13 cellular contexts compared by ENCODE assay signal in genomic region chr9:36993933-36994764, GRCh38. TPM values are rescaled to one million over a fixed set of nuclear protein-coding genes. Genes with fewer than 3 reads are reported as not detected.
A peak's percentile ranks its signal among the peaks of the same experiment; 100 is the strongest.
DNase-seq lines count a peak whose midpoint lies in the region; ATAC-seq, FAIRE-seq and TF ChIP-seq lines count a peak whose summit lies in the region.
"Had no signal": no experiment of that assay in that cellular context is flagged by ENCODE, and none has a peak within 500 bp of the region (broad histone marks: within the 10 kb centered on the region; RNA-seq: fewer than 3 reads in every experiment).

No MANE protein-coding gene starts in this region.

- TF ChIP-seq EP300 in GM12878 (IDR thresholded peaks at IDR 0.05; ENCODE audit: borderline replicate concordance in 1 of 2, control insufficient read depth in 1 of 2, low read depth in 2 of 2, low read length in 2 of 2) = peak; percentile 90 to 98

- peaks cover 22 to 33% of the 10 kb centered on the region in 2 experiments; a peak in 3 of 4 replicates for H3K36me3 ChIP-seq in GM12878 (ENCODE audit: control insufficient read depth in 2 of 2, insufficient read depth in 2 of 2, low read length in 1 of 2)

- CTCF ChIA-PET in GM12878 (lab: Yijun Ruan, JAX) = interaction anchor here (0.6 to 7.0 kb wide), 16 partner anchors 11 to 420 kb away, joined by 3 to 60 read pairs (median 4); partner anchors contain the start of gene PAX5

- RAD21 ChIA-PET in GM12878 (lab: Charles Lee; ENCODE audit: unreplicated experiment) = interaction anchor here (0.6 to 6.3 kb wide), 13 partner anchors 10 to 415 kb away, joined by 3 to 46 read pairs (median 4); no protein-coding TSS in a partner anchor

- peak; percentile 13; the same call in 1 of the 2 replicates for TF ChIP-seq RAD21 in GM12878 (IDR thresholded peaks at IDR 0.05; ENCODE audit: insufficient read depth, low read depth, low read length)

- H3K9ac ChIP-seq in GM12878 (ENCODE audit: control insufficient read depth, insufficient read depth, low read length) = peak overlapping the region; percentile 83

- H3K4me3 ChIP-seq in GM12878 = peak overlapping the region; percentile 56; the same call in 1 of the 2 replicates

- ATAC-seq in GM18498 (IDR thresholded peaks at IDR 0.05; ENCODE audit: unreplicated experiment) (peak; percentile 63), GM19468 (IDR thresholded peaks at IDR 0.05; ENCODE audit: extremely low read depth, unreplicated experiment) (peak; percentile 24), HG03064 (IDR thresholded peaks at IDR 0.05; ENCODE audit: low read depth, unreplicated experiment) (peak; percentile 54), GM12878 (peak; percentile 82)
- ATAC-seq in activated naive CD4-positive, alpha-beta T cell treated with anti-CD3 and anti-CD28 coated beads, Interleukin-2, amount 50 U/mL, for 72 hours = no peak
- ATAC-seq: left ventricle myocardium superior had no signal

- H3K27ac Mint-ChIP-seq in activated naive CD4-positive, alpha-beta T cell treated with anti-CD3 and anti-CD28 coated beads, Interleukin-2, amount 50 U/mL, for 72 hours = no peak overlapping the region

- no peaks in the 10 kb centered on the region for H4K20me1 ChIP-seq in GM12878 (ENCODE audit: control insufficient read depth, insufficient read depth)

- DNase-seq in GM12878 (ENCODE audit: low read depth, low spot score) (peak; percentile 86), T-helper 2 cell (no peak), NCI-H128 (lab: John Stamatoyannopoulos, UW; ENCODE audit: unreplicated experiment) (no peak), NCI-H2227 (lab: John Stamatoyannopoulos, UW; ENCODE audit: unreplicated experiment) (no peak)
- DNase-seq in activated naive CD4-positive, alpha-beta T cell treated with anti-CD3 and anti-CD28 coated beads, Interleukin-2, amount 50 U/mL, for 72 hours (ENCODE audit: low spot score in 2 of 2) = no peak
- DNase-seq: aorta, left ventricle myocardium superior, NCI-H446, substantia nigra had no signal

- TF ChIP-seq CTCF in GM12878 (IDR thresholded peaks at IDR 0.05 in 2 of 3, conservative IDR thresholded peaks at IDR 0.05 in 1 of 3; ENCODE audit: control insufficient read depth in 2 of 3, extremely low read depth in 1 of 3, insufficient read depth in 1 of 3, low read depth in 3 of 3, low read length in 3 of 3) = no peak

- peaks cover 12 to 23% of the 10 kb centered on the region in 2 donors for H3K36me3 Mint-ChIP-seq in activated naive CD4-positive, alpha-beta T cell treated with anti-CD3 and anti-CD28 coated beads, Interleukin-2, amount 50 U/mL, for 72 hours

- H3K4me1 ChIP-seq in GM12878 (ENCODE audit: control insufficient read depth, insufficient read depth, low read length) = peaks cover 78% of the 10 kb centered on the region

- peaks cover 7% of the 10 kb centered on the region; the same call in 2 of the 3 replicates for H3K9me3 ChIP-seq in GM12878 (replicated peaks; ENCODE audit: control insufficient read depth, insufficient read depth, low read length)

- POLR2A ChIA-PET in GM12878 (lab: Charles Lee) = interaction anchor here (0.6 to 4.7 kb wide), 12 partner anchors 10 to 408 kb away, joined by 3 to 27 read pairs (median 4); no protein-coding TSS in a partner anchor

- TSS peak; percentile 92 for BruUV-seq in GM12878 (replicated peaks; lab: Mats Ljungman, UMichigan)

- 4% methylated on average over 19 of the region's 19 CpGs for WGBS in GM12878 (ENCODE audit: insufficient coverage, insufficient replicate concordance, low lambda C conversion rate, missing lambda C conversion rate)

- H2AFZ ChIP-seq in GM12878 (ENCODE audit: control insufficient read depth, low read depth, low read length) = no peak overlapping the region

- peaks cover 10 to 11% of the 10 kb centered on the region in 2 donors for H3K9me3 Mint-ChIP-seq in activated naive CD4-positive, alpha-beta T cell treated with anti-CD3 and anti-CD28 coated beads, Interleukin-2, amount 50 U/mL, for 72 hours

- peaks cover 95% of the 10 kb centered on the region for H3K79me2 ChIP-seq in GM12878 (ENCODE audit: control insufficient read depth, insufficient read depth, low read length)

- SMC1A ChIA-PET in GM12878 (lab: Charles Lee; ENCODE audit: uncharacterized antibody, unreplicated experiment) = interaction anchor here (0.7 to 3.3 kb wide), 13 partner anchors 10 to 417 kb away, joined by 3 to 12 read pairs (median 4); no protein-coding TSS in a partner anchor

- H3K4me2 ChIP-seq in GM12878 (ENCODE audit: control insufficient read depth, insufficient read depth) = peak overlapping the region; percentile 95

- intact Hi-C loops in GM12878 (cut with micrococcal nuclease; ENCODE audit: unreplicated experiment) = loop anchor here (2.0 to 10.0 kb wide), 4 partner anchors 33 to 415 kb away; no protein-coding TSS in a partner anchor

- in situ Hi-C loops in GM12878 (cut with MboI) = no loop called here

- 0 out of 2 replicates have a peak, but pooled peaks have one; percentile 71 for TF ChIP-seq POLR2A in GM12878 (IDR thresholded peaks at IDR 0.05; ENCODE audit: low read depth, low read length)

- peak overlapping the region; percentile 93 for H3K27ac ChIP-seq in GM12878 (ENCODE audit: control insufficient read depth, insufficient read depth)

- no peaks in the 10 kb centered on the region for H3K27me3 ChIP-seq in GM12878 (replicated peaks in 1 of 2; ENCODE audit: control insufficient read depth in 2 of 2, insufficient read depth in 2 of 2, low read length in 1 of 2)

- no peak for FAIRE-seq in GM12878 (lab: Jason Lieb, UNC)
- FAIRE-seq: D721Med had no signal

TF ChIP-seq in GM12878, 131 proteins besides CTCF, POLR2A, EP300 and RAD21 (continues in another document):
- TF ChIP-seq KDM1A (IDR thresholded peaks at IDR 0.05; ENCODE audit: borderline replicate concordance) (no peak), MEF2A (IDR thresholded peaks at IDR 0.05; ENCODE audit: insufficient read depth, low read depth, low read length) (peak; percentile 86), BCL11A (IDR thresholded peaks at IDR 0.05; ENCODE audit: low read depth, low read length) (peak; percentile 97), RELA (IDR thresholded peaks at IDR 0.05; ENCODE audit: borderline replicate concordance, partially characterized antibody) (peak; percentile 93), SMAD5 (IDR thresholded peaks at IDR 0.05; ENCODE audit: low read depth) (0 out of 2 replicates have a peak, but pooled peaks have one; percentile 58), TCF3 (IDR thresholded peaks at IDR 0.05; ENCODE audit: borderline replicate concordance, insufficient read depth, low read depth, low read length) (peak; percentile 98)
- TF ChIP-seq, protein P1, sequence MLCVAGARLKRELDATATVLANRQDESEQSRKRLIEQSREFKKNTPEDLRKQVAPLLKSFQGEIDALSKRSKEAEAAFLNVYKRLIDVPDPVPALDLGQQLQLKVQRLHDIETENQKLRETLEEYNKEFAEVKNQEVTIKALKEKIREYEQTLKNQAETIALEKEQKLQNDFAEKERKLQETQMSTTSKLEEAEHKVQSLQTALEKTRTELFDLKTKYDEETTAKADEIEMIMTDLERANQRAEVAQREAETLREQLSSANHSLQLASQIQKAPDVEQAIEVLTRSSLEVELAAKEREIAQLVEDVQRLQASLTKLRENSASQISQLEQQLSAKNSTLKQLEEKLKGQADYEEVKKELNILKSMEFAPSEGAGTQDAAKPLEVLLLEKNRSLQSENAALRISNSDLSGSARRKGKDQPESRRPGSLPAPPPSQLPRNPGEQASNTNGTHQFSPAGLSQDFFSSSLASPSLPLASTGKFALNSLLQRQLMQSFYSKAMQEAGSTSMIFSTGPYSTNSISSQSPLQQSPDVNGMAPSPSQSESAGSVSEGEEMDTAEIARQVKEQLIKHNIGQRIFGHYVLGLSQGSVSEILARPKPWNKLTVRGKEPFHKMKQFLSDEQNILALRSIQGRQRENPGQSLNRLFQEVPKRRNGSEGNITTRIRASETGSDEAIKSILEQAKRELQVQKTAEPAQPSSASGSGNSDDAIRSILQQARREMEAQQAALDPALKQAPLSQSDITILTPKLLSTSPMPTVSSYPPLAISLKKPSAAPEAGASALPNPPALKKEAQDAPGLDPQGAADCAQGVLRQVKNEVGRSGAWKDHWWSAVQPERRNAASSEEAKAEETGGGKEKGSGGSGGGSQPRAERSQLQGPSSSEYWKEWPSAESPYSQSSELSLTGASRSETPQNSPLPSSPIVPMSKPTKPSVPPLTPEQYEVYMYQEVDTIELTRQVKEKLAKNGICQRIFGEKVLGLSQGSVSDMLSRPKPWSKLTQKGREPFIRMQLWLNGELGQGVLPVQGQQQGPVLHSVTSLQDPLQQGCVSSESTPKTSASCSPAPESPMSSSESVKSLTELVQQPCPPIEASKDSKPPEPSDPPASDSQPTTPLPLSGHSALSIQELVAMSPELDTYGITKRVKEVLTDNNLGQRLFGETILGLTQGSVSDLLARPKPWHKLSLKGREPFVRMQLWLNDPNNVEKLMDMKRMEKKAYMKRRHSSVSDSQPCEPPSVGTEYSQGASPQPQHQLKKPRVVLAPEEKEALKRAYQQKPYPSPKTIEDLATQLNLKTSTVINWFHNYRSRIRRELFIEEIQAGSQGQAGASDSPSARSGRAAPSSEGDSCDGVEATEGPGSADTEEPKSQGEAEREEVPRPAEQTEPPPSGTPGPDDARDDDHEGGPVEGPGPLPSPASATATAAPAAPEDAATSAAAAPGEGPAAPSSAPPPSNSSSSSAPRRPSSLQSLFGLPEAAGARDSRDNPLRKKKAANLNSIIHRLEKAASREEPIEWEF (IDR thresholded peaks at IDR 0.05; ENCODE audit: insufficient replicate concordance, low read depth, low read length) = peak; percentile 7

RNA-seq across cellular contexts. Expression of gene PAX5, which starts 39.9 kb away (rescaled TPM):
- total RNA-seq in GM12878 (2013; cell fraction: nucleolus; rRNA removed) = 196 and 209 TPM in 2 replicates
- 45.7 and 45.9 TPM in 2 replicates for total RNA-seq in GM12878 (2014; rRNA removed)
- 27.3 and 28.1 TPM in 2 replicates for total RNA-seq in GM12878 (2014; rRNA removed; fragmentation: Illumina TruSeq; extraction: Trizol)
- total RNA-seq in GM12878 (2021) = 118 and 123 TPM in 2 replicates
- 24.5 TPM for polyA plus RNA-seq in GM12878 (2011; ENCODE audit: low read depth)
- polyA plus RNA-seq in GM12878 (2011; rRNA removed) = 12.7 and 23.6 TPM in 2 replicates
- polyA plus RNA-seq in GM12878 (2011; cell fraction: cytosol; rRNA removed) = 26.7 and 29.9 TPM in 2 replicates
- 57.1 and 80.5 TPM in 2 replicates for polyA plus RNA-seq in GM12878 (2011; cell fraction: nucleus; rRNA removed)
- polyA plus RNA-seq in GM12878 (2012) = 41.7 and 47.1 TPM in 2 replicates
- 29.9 and 48.1 TPM in 2 replicates for polyA plus RNA-seq in GM12878 (2014; fragmentation: Illumina TruSeq; extraction: Trizol)
- polyA plus RNA-seq in GM12878 (2014; fragmentation: Nextera tagmentation; extraction: Ambion mirVana) = 1 to 10 TPM; 2.2 to 2.4 TPM
- 36.8 and 44.5 TPM in 2 replicates for polyA plus RNA-seq in GM12878 (2014; rRNA removed)
- 10 to 100 TPM; 31.2 to 32.6 TPM for polyA plus RNA-seq in GM12878 (2016; fragmentation: Nextera tagmentation; extraction: Ambion mirVana)
- 57.6 and 59.1 TPM in 2 replicates for polyA minus RNA-seq in GM12878 (2011; rRNA and poly(A)+ RNA removed)
- polyA minus RNA-seq in GM12878 (2011; cell fraction: cytosol; rRNA and poly(A)+ RNA removed) = 23.0 and 30.2 TPM in 2 replicates
- 66.4 and 122 TPM in 2 replicates for polyA minus RNA-seq in GM12878 (2011; cell fraction: nucleus; rRNA and poly(A)+ RNA removed)
- total RNA-seq in activated naive CD4-positive, alpha-beta T cell treated with anti-CD3 and anti-CD28 coated beads, Interleukin-2, amount 50 U/mL, for 72 hours = 1 to 10 TPM in 1 of 2 donors, under 1 TPM in 1; 0.61 to 1.8 TPM
- total RNA-seq: left ventricle myocardium superior had no signal

Comparison
In these comparisons a context has a peak if more than half of its experiments do, and no peak if none do; other contexts are left out.
1. ATAC-seq: peak in GM18498 (single experiment), GM19468 (single experiment), HG03064 (single experiment) and GM12878 (single experiment); none in activated naive CD4-positive, alpha-beta T cell treated with anti-CD3 and anti-CD28 coated beads, Interleukin-2, amount 50 U/mL, for 72 hours (0 of 2).
2. RNA of gene PAX5, which starts 39.9 kb away (total RNA-seq): 27.3 to 209 TPM in GM12878; 0.61 to 1.8 TPM in activated naive CD4-positive, alpha-beta T cell treated with anti-CD3 and anti-CD28 coated beads, Interleukin-2, amount 50 U/mL, for 72 hours; every median in the first group is over 10 times any median in the second.